In the genomic region with DNA sequence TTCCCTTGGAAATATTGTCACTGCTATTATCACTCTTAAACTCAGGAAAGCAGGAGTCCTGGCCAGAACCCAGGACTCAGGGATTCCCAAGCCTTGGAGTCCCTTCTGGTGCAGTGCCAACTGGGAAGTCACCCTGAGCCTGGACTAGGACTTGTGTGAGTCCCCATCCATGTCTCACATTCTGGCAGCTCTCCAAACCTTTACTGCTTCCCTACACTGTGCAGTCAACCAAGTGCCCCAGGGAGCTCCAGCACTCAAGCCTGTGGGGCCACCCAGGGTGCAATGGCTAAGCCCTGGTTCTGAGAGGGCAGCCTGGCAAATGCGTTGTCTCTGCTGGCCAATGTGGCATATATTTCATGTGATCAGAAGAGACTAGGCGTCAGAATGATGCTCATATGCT, we compare ENCODE assay signal across 15 cellular contexts.
A peak's percentile ranks its signal among the peaks of the same experiment; 100 is the strongest.
DNase-seq lines count a peak whose midpoint lies in the region; ATAC-seq and TF ChIP-seq lines count a peak whose summit lies in the region.
"Had no signal": no experiment of that assay in that cellular context is flagged by ENCODE, and none has a peak within 500 bp of the region (broad histone marks: within the 10 kb centered on the region; RNA-seq: fewer than 3 reads in every experiment).

No MANE protein-coding gene starts in this region.

- no peaks in the 10 kb centered on the region for H3K9me3 ChIP-seq in upper lobe of right lung
- H3K9me3 ChIP-seq: thoracic aorta had no signal

- intact Hi-C loops in upper lobe of right lung (cut with DNase I), result no loop called here

- H3K4me1 ChIP-seq in upper lobe of right lung, result no peaks in the 10 kb centered on the region

- no peak overlapping the region for H3K4me3 ChIP-seq in upper lobe of right lung
- H3K4me3 ChIP-seq: skin epidermis, thoracic aorta had no signal

- no peak for TF ChIP-seq CTCF in upper lobe of right lung (IDR thresholded peaks at IDR 0.05)

- H3K27me3 ChIP-seq in upper lobe of right lung, result no peaks in the 10 kb centered on the region

- peak; percentile 18 for DNase-seq in Daoy (ENCODE audit: low read depth)
- DNase-seq in HEK293T (ENCODE audit: extremely low spot score), result peak; percentile 20
- peak; percentile 33 for DNase-seq in NCI-H446 treated with DMSO at 0.1 percent for 48 hours (lab: John Stamatoyannopoulos, UW)
- DNase-seq in islet precursor cell, result peak; percentile 35
- no peak for DNase-seq in upper lobe of right lung
- no peak for DNase-seq in caudate nucleus (lab: John Stamatoyannopoulos, UW)
- DNase-seq: activated gamma-delta T cell, DND-41, NCI-H526, T-helper 2 cell had no signal

- no peaks in the 10 kb centered on the region for H3K36me3 ChIP-seq in upper lobe of right lung
- H3K36me3 ChIP-seq: thoracic aorta had no signal

- no peak for ATAC-seq in HG03354 (IDR thresholded peaks at IDR 0.05; ENCODE audit: poor library complexity, severe bottlenecking, unreplicated experiment)
- no peak for ATAC-seq in upper lobe of right lung
- ATAC-seq: activated CD4-positive, CD25-positive, alpha-beta regulatory T cell treated with anti-CD3 and anti-CD28 coated beads, Interleukin-2, amount 50 U/mL, for 24 hours had no signal

- H3K27ac ChIP-seq in upper lobe of right lung (no peak overlapping the region), caudate nucleus (ENCODE audit: low read depth, low read length) (no peak overlapping the region)
- H3K27ac ChIP-seq: RWPE1, skin epidermis, thoracic aorta had no signal

- CTCF ChIA-PET in HEK293T (lab: Yijun Ruan, JAX), result no interaction called here

- POLR2A ChIA-PET in HEK293T (lab: Yijun Ruan, JAX), result no interaction called here

TF ChIP-seq in HEK293T, 16 proteins besides CTCF, POLR2A, EP300 and RAD21:
- no peak for TF ChIP-seq TARDBP (IDR thresholded peaks at IDR 0.05)
- no peak for TF ChIP-seq BHLHE40 (IDR thresholded peaks at IDR 0.05; ENCODE audit: borderline replicate concordance)
- TF ChIP-seq SP1 (IDR thresholded peaks at IDR 0.05), result no peak
- TF ChIP-seq FOXA1 (IDR thresholded peaks at IDR 0.05), result no peak
- no peak for TF ChIP-seq FOXM1 (IDR thresholded peaks at IDR 0.05; ENCODE audit: borderline replicate concordance)
- TF ChIP-seq ARNT (IDR thresholded peaks at IDR 0.05), result no peak
- TF ChIP-seq ZNF384 (IDR thresholded peaks at IDR 0.05), result no peak
TF ChIP-seq in HEK293T: peak in this region for 0.

Comparison
In these comparisons a context has a peak if more than half of its experiments do, and no peak if none do; other contexts are left out.
1. DNase-seq: peak in Daoy (single experiment), HEK293T (single experiment), NCI-H446 treated with DMSO at 0.1 percent for 48 hours (single experiment) and islet precursor cell (single experiment); none in upper lobe of right lung (single experiment) and caudate nucleus (0 of 61).